ENCODE assay signal across 2 cellular contexts in genomic region chr4:113358784-113359183, GRCh38.
TF ChIP-seq lines count a peak whose summit lies in the region.

No MANE protein-coding gene starts in this region.

TF ChIP-seq in GM23338, 12 proteins besides CTCF, POLR2A, EP300 and RAD21:
- TF ChIP-seq ZNF462 (CRISPR knock-in tag; IDR thresholded peaks at IDR 0.05) (no peak), REST (IDR thresholded peaks at IDR 0.05; ENCODE audit: unreplicated experiment) (no peak), ZNF114 (CRISPR knock-in tag; IDR thresholded peaks at IDR 0.05) (no peak), POLR2AphosphoS5 (IDR thresholded peaks at IDR 0.05; ENCODE audit: low read depth) (no peak), CREB1 (CRISPR knock-in tag; IDR thresholded peaks at IDR 0.05; ENCODE audit: low read depth) (no peak)
TF ChIP-seq in GM23338: peak in this region for 0.

TF ChIP-seq in WTC11, 78 proteins besides CTCF, POLR2A, EP300 and RAD21 (continued from another document):
- TF ChIP-seq STAT6 (CRISPR knock-in tag; conservative IDR thresholded peaks at IDR 0.05; ENCODE audit: low read depth) (no peak), E2F1 (CRISPR knock-in tag; IDR thresholded peaks at IDR 0.05) (no peak), ZNF317 (CRISPR knock-in tag; IDR thresholded peaks at IDR 0.05; ENCODE audit: borderline replicate concordance, low read depth) (no peak), IRF1 (CRISPR knock-in tag; IDR thresholded peaks at IDR 0.05) (no peak), ZNF425 (CRISPR knock-in tag; conservative IDR thresholded peaks at IDR 0.05) (no peak), NR1H2 (CRISPR knock-in tag; IDR thresholded peaks at IDR 0.05) (no peak), TEAD1 (CRISPR knock-in tag; IDR thresholded peaks at IDR 0.05) (no peak)
